ENCODE assay signal across 8 cellular contexts in genomic region chrX:130401415-130402210, GRCh38. TPM values are rescaled to one million over a fixed set of nuclear protein-coding genes. Genes with fewer than 3 reads are reported as not detected.
DNase-seq lines count a peak whose midpoint lies in the region; TF ChIP-seq lines count a peak whose summit lies in the region.

TSS of gene RBMX2 (plus strand) at chrX:130401987. CDS start at chrX:130402033, 46 bp downstream.

- TF ChIP-seq RAD21 in neural cell (conservative IDR thresholded peaks at IDR 0.05) = no peak

- H3K36me3 ChIP-seq in neural cell (ENCODE audit: insufficient read depth, low read length) = no peaks in the 10 kb centered on the region

- no peaks in the 10 kb centered on the region for H3K9me3 ChIP-seq in neural cell (ENCODE audit: low read length)

- TF ChIP-seq CTCF in neural cell (IDR thresholded peaks at IDR 0.05; ENCODE audit: poor library complexity, severe bottlenecking) = no peak

- no peaks in the 10 kb centered on the region for H4K20me1 ChIP-seq in neural cell (ENCODE audit: insufficient read depth)

- TF ChIP-seq EP300 in neural cell (conservative IDR thresholded peaks at IDR 0.05; ENCODE audit: poor library complexity, severe bottlenecking) = no peak

- no peaks in the 10 kb centered on the region for H3K9me2 ChIP-seq in neural cell (ENCODE audit: insufficient read depth, low read length)

- peak within 1 kb of the TSS; percentile 59 for H3K4me2 ChIP-seq in neural cell (ENCODE audit: low read length)

- H3K9ac ChIP-seq in neural cell (ENCODE audit: low read length) = peak within 1 kb of the TSS; percentile 72

- H3K4me3 ChIP-seq in neural cell (ENCODE audit: low read length) = peak within 1 kb of the TSS; percentile 77

- H2AFZ ChIP-seq in neural cell (ENCODE audit: low read depth, low read length) = peak within 1 kb of the TSS; percentile 45

- H3K79me2 ChIP-seq in neural cell (replicated peaks; ENCODE audit: insufficient read depth, low read length) = peaks cover 6% of the 10 kb centered on the region

- DNase-seq in ELR (ENCODE audit: low read depth) = peak; percentile 76
- peak; percentile 1 for DNase-seq in GOT3 (lab: John Stamatoyannopoulos, UW)
- DNase-seq in LHCN-M2 (ENCODE audit: low read depth) = peak; percentile 60
- DNase-seq in SHP77 (lab: John Stamatoyannopoulos, UW) = peak; percentile 30 to 61
- DNase-seq in activated gamma-delta T cell (lab: John Stamatoyannopoulos, UW) = peak; percentile 63
- DNase-seq in fibroblast of the conjunctiva (ENCODE audit: low read depth) = peak; percentile 56
- DNase-seq in stromal cell of bone marrow (ENCODE audit: low read depth) = peak; percentile 45

- H3K27ac ChIP-seq in neural cell (ENCODE audit: low read length) = peak within 1 kb of the TSS; percentile 74

- no peaks in the 10 kb centered on the region for H3K27me3 ChIP-seq in neural cell (ENCODE audit: insufficient read depth, low read depth, low read length)

- H3F3A ChIP-seq in neural cell (ENCODE audit: insufficient read depth, low read length, poor library complexity, severe bottlenecking) = no peaks in the 10 kb centered on the region

TF ChIP-seq in neural cell, 6 proteins besides CTCF, POLR2A, EP300 and RAD21:
- TF ChIP-seq MXI1 (conservative IDR thresholded peaks at IDR 0.05; ENCODE audit: poor library complexity, severe bottlenecking) (peak; percentile 31), REST (IDR thresholded peaks at IDR 0.05; ENCODE audit: borderline replicate concordance) (no peak), EZH2 (IDR thresholded peaks at IDR 0.05; ENCODE audit: borderline replicate concordance, insufficient read depth, low read length, poor library complexity, severe bottlenecking) (no peak), POLR2AphosphoS5 (IDR thresholded peaks at IDR 0.05) (peak; percentile 68), SMC3 (conservative IDR thresholded peaks at IDR 0.05; ENCODE audit: poor library complexity) (no peak), TAF1 (IDR thresholded peaks at IDR 0.05; ENCODE audit: low read depth) (peak; percentile 46)

RNA-seq across cellular contexts. Expression of gene RBMX2, which starts in this region (rescaled TPM):
- total RNA-seq in LHCN-M2 (2014; rRNA removed) = 15.5 and 21.6 TPM in 2 replicates
- polyA plus RNA-seq in LHCN-M2 (2012) = 18.6 TPM
- polyA plus RNA-seq in neural cell = 68.9 and 73.3 TPM in 2 replicates
- 35.8 and 40.7 TPM in 2 replicates for polyA minus RNA-seq in neural cell

Comparison
In these comparisons a context has a peak if more than half of its experiments do, and no peak if none do; other contexts are left out.
1. Peak in every context shown above with its lines: DNase-seq, H3K4me3 ChIP-seq and H3K27ac ChIP-seq.
2. DNase-seq: peak in every context shown above with its lines; median percentile 76 in ELR; 63 in activated gamma-delta T cell; 60 in LHCN-M2; 56 in fibroblast of the conjunctiva; 46 in SHP77; 45 in stromal cell of bone marrow; 1 in GOT3.